12 cellular contexts compared by ENCODE assay signal in genomic region chr3:185420762-185421161, GRCh38. TPM values are rescaled to one million over a fixed set of nuclear protein-coding genes. Genes with fewer than 3 reads are reported as not detected.
A peak's percentile ranks its signal among the peaks of the same experiment; 100 is the strongest.
DNase-seq lines count a peak whose midpoint lies in the region; ATAC-seq, FAIRE-seq and TF ChIP-seq lines count a peak whose summit lies in the region.
"Had no signal": no experiment of that assay in that cellular context is flagged by ENCODE, and none has a peak within 500 bp of the region (broad histone marks: within the 10 kb centered on the region; RNA-seq: fewer than 3 reads in every experiment).

No MANE protein-coding gene starts in this region.

- no peak overlapping the region for H3K4me3 Mint-ChIP-seq in activated naive CD4-positive, alpha-beta T cell treated with anti-CD3 and anti-CD28 coated beads for 36 hours
- H3K4me3 Mint-ChIP-seq: activated CD4-positive, alpha-beta T cell treated with anti-CD3 and anti-CD28 coated beads, Interleukin-2, amount 10 ng/mL, durations not matched to agents 7 days and 5 days; neural progenitor cell had no signal

- no peaks in the 10 kb centered on the region for H3K79me2 ChIP-seq in K562 (ENCODE audit: control insufficient read depth, insufficient read depth, low read length)

- no peaks in the 10 kb centered on the region for H3K36me3 Mint-ChIP-seq in activated naive CD4-positive, alpha-beta T cell treated with anti-CD3 and anti-CD28 coated beads for 36 hours (ENCODE audit: low read depth)
- H3K36me3 Mint-ChIP-seq: neural progenitor cell had no signal

- TF ChIP-seq EP300 in K562 (IDR thresholded peaks at IDR 0.05; ENCODE audit: low read length), result no peak

- no peak overlapping the region for H2AFZ ChIP-seq in K562 (ENCODE audit: low read depth, low read length)
- H2AFZ ChIP-seq: neural progenitor cell had no signal

- no peaks in the 10 kb centered on the region for H3K9me3 Mint-ChIP-seq in activated naive CD4-positive, alpha-beta T cell treated with anti-CD3 and anti-CD28 coated beads for 36 hours
- H3K9me3 Mint-ChIP-seq: activated CD4-positive, alpha-beta T cell treated with anti-CD3 and anti-CD28 coated beads, Interleukin-2, amount 10 ng/mL, durations not matched to agents 7 days and 5 days; neural progenitor cell had no signal

- in situ Hi-C loops in K562 (cut with MboI), result no loop called here

- no peak overlapping the region for H3K4me2 ChIP-seq in K562 (ENCODE audit: insufficient read depth, low read length)
- H3K4me2 ChIP-seq: neural progenitor cell had no signal

- POLR2A ChIA-PET in K562 (lab: Yijun Ruan, JAX), result interaction anchor here (0.6 kb wide), 1 partner anchor 832 kb away, joined by 3 read pairs; no protein-coding TSS in a partner anchor

- H3K4me1 Mint-ChIP-seq in activated naive CD4-positive, alpha-beta T cell treated with anti-CD3 and anti-CD28 coated beads for 36 hours (ENCODE audit: low read depth), result no peaks in the 10 kb centered on the region
- H3K4me1 Mint-ChIP-seq: activated CD4-positive, alpha-beta T cell treated with anti-CD3 and anti-CD28 coated beads, Interleukin-2, amount 10 ng/mL, durations not matched to agents 7 days and 5 days had no signal

- H4K20me1 ChIP-seq in K562 (replicated peaks; ENCODE audit: control insufficient read depth, insufficient read depth, low read length), result no peaks in the 10 kb centered on the region

- H3K27ac ChIP-seq in K562 (ENCODE audit: extremely low read depth, low read depth, low read length) (no peak overlapping the region), pancreas (peak overlapping the region in 3 of 4 donors; percentile 33 to 76 (median 39))
- H3K27ac ChIP-seq: adrenal gland, neural progenitor cell had no signal

- TF ChIP-seq POLR2A in GM12891 (IDR thresholded peaks at IDR 0.05; ENCODE audit: low read depth, low read length) (no peak), K562 (conservative IDR thresholded peaks at IDR 0.05) (no peak)

- H3K4me1 ChIP-seq in K562 (replicated peaks in 1 of 2; ENCODE audit: control insufficient read depth in 2 of 2, insufficient read depth in 2 of 2, low read length in 2 of 2) (peaks cover 0 to 6% of the 10 kb centered on the region in 2 experiments; a peak in 4 of 5 replicates), pancreas (peaks cover 14 to 34% (median 16%) of the 10 kb centered on the region in 3 donors)
- H3K4me1 ChIP-seq: neural progenitor cell had no signal

- H3K27ac Mint-ChIP-seq in activated naive CD4-positive, alpha-beta T cell treated with anti-CD3 and anti-CD28 coated beads for 36 hours, result no peak overlapping the region
- H3K27ac Mint-ChIP-seq: activated CD4-positive, alpha-beta T cell treated with anti-CD3 and anti-CD28 coated beads, Interleukin-2, amount 10 ng/mL, durations not matched to agents 7 days and 5 days; neural progenitor cell had no signal

- no peaks in the 10 kb centered on the region for H3K9me1 ChIP-seq in K562 (ENCODE audit: control insufficient read depth, insufficient read depth, low read length)

- BruUV-seq in K562 (replicated peaks; lab: Mats Ljungman, UMichigan), result no TSS peak

- intact Hi-C loops in K562 (cut with micrococcal nuclease) (no loop called here), pancreas (cut with DNase I) (no loop called here)
- intact Hi-C loops in activated naive CD4-positive, alpha-beta T cell treated with anti-CD3 and anti-CD28 coated beads for 36 hours (cut with micrococcal nuclease), result no loop called here

- H3K27me3 ChIP-seq in K562 (ENCODE audit: control insufficient read depth in 2 of 2, insufficient read depth in 2 of 2, low read length in 2 of 2), result peaks cover 0 to 7% of the 10 kb centered on the region in 2 experiments; a peak in 3 of 5 replicates
- H3K27me3 ChIP-seq in pancreas, result no peaks in the 10 kb centered on the region
- H3K27me3 ChIP-seq: adrenal gland, neural progenitor cell had no signal

- H3K4me3 ChIP-seq in K562, result no peak overlapping the region
- H3K4me3 ChIP-seq in pancreas, result no peak overlapping the region
- H3K4me3 ChIP-seq: adrenal gland, neural progenitor cell had no signal

- ATAC-seq in K562 (no peak), pancreas (peak; percentile 92 to 96 (median 94)), GM21529 (IDR thresholded peaks at IDR 0.05; ENCODE audit: unreplicated experiment) (no peak), GM18498 (IDR thresholded peaks at IDR 0.05; ENCODE audit: unreplicated experiment) (no peak)

- TF ChIP-seq CTCF in K562 (IDR thresholded peaks at IDR 0.05 in 2 of 3, conservative IDR thresholded peaks at IDR 0.05 in 1 of 3; ENCODE audit: insufficient read depth in 2 of 3, low read depth in 1 of 3, low read length in 3 of 3) (no peak), pancreas (IDR thresholded peaks at IDR 0.05) (no peak)

- FAIRE-seq in GM12891 (lab: Jason Lieb, UNC), result no peak
- no peak for FAIRE-seq in K562 (lab: Jason Lieb, UNC)
- FAIRE-seq in pancreas (lab: Jason Lieb, UNC), result no peak

- TF ChIP-seq RAD21 in K562 (CRISPR knock-in tag; conservative IDR thresholded peaks at IDR 0.05 in 1 of 2, IDR thresholded peaks at IDR 0.05 in 1 of 2), result no peak

- H3K27me3 Mint-ChIP-seq in activated naive CD4-positive, alpha-beta T cell treated with anti-CD3 and anti-CD28 coated beads for 36 hours (ENCODE audit: low read depth), result peaks cover 4% of the 10 kb centered on the region

- DNase-seq in GM12891 (ENCODE audit: insufficient read length, low spot score) (no peak), NCI-H2081 (lab: John Stamatoyannopoulos, UW) (peak; percentile 86 to 94), K562 (ENCODE audit: extremely low read depth in 1 of 4, low spot score in 3 of 4) (no peak), pancreas (peak; percentile 52 to 85 (median 79)), NCI-H748 treated with DMSO at 0.1 percent for 48 hours (lab: John Stamatoyannopoulos, UW) (no peak)
- DNase-seq in activated naive CD4-positive, alpha-beta T cell treated with anti-CD3 and anti-CD28 coated beads for 36 hours, result no peak
- DNase-seq: activated CD4-positive, alpha-beta T cell treated with anti-CD3 and anti-CD28 coated beads, Interleukin-2, amount 10 ng/mL, durations not matched to agents 7 days and 5 days; SIG-M5 had no signal

- no peaks in the 10 kb centered on the region for H3K36me3 ChIP-seq in K562 (ENCODE audit: control insufficient read depth, insufficient read depth, low read length)
- H3K36me3 ChIP-seq in pancreas, result no peaks in the 10 kb centered on the region
- H3K36me3 ChIP-seq: adrenal gland, neural progenitor cell had no signal

- 46% methylated on average over 4 of the region's 5 CpGs for WGBS in K562 (ENCODE audit: insufficient coverage, low coverage, missing lambda C conversion rate)
- 27 to 53% methylated on average over 5 of the region's 5 CpGs for WGBS in pancreas, 2 donors

- H3K9me3 ChIP-seq in K562 (replicated peaks; ENCODE audit: control insufficient read depth, insufficient read depth, low read depth, low read length) (no peaks in the 10 kb centered on the region), pancreas (no peaks in the 10 kb centered on the region)
- H3K9me3 ChIP-seq: adrenal gland had no signal

- CTCF ChIA-PET in K562 (lab: Yijun Ruan, JAX; ENCODE audit: low intra/inter-chr PET ratio), result no interaction called here
- CTCF ChIA-PET in activated naive CD4-positive, alpha-beta T cell treated with anti-CD3 and anti-CD28 coated beads for 36 hours (lab: Charles Lee), result no interaction called here

- no peak overlapping the region for H3K9ac ChIP-seq in K562 (ENCODE audit: insufficient read depth in 1 of 2, low read depth in 2 of 2, low read length in 2 of 2)
- H3K9ac ChIP-seq: neural progenitor cell had no signal

TF ChIP-seq in GM12891, 5 proteins besides CTCF, POLR2A, EP300 and RAD21:
- TF ChIP-seq POLR2AphosphoS5 (IDR thresholded peaks at IDR 0.05; ENCODE audit: low read depth, low read length), result no peak
- TF ChIP-seq SPI1 (IDR thresholded peaks at IDR 0.05; ENCODE audit: low read depth, low read length), result peak; percentile 63

TF ChIP-seq in K562, 482 proteins besides CTCF, POLR2A, EP300 and RAD21:
- TF ChIP-seq SPI1 (IDR thresholded peaks at IDR 0.05; ENCODE audit: borderline replicate concordance, low read depth, low read length) (0 out of 2 replicates have a peak, but pooled peaks have one; percentile 14), NFIC (IDR thresholded peaks at IDR 0.05) (0 out of 2 replicates have a peak, but pooled peaks have one; percentile 4), CHD1 (IDR thresholded peaks at IDR 0.05; ENCODE audit: low read length) (no peak), CSDE1 (IDR thresholded peaks at IDR 0.05) (no peak)

RNA-seq across cellular contexts. Expression of gene MAP3K13, which starts 57.8 kb away (rescaled TPM):
- 11.1 TPM for polyA plus RNA-seq in GM12891 (2012; ENCODE audit: low read depth, missing spikeins)
- 1.4 and 2.4 TPM in 2 replicates for total RNA-seq in K562 (2011; cell fraction: chromatin; rRNA removed; ENCODE audit: low replicate concordance)
- 0.33 and 0.53 TPM in 2 replicates for total RNA-seq in K562 (2011; cell fraction: nucleolus; rRNA removed)
- total RNA-seq in K562 (2011; cell fraction: nucleoplasm; rRNA removed), result 0.44 and 0.92 TPM in 2 replicates
- not detected in 2 replicates for total RNA-seq in K562 (2014; rRNA removed)
- total RNA-seq in K562 (2014; rRNA removed; fragmentation: Illumina TruSeq; extraction: Trizol), result 0.03 and 0.15 TPM in 2 replicates
- total RNA-seq in K562 (2015; rRNA removed; fragmentation: Illumina TruSeq; extraction: Trizol), result 0.04 TPM in 1 of 2 replicates, not detected in the other
- total RNA-seq in K562 (2021), result 0.20 and 0.98 TPM in 2 replicates
- polyA plus RNA-seq in K562 (2011; rRNA removed), result 0.14 and 0.32 TPM in 2 replicates
- 0.06 and 0.40 TPM in 2 replicates for polyA plus RNA-seq in K562 (2011; cell fraction: cytosol; rRNA removed)
- 0.09 and 0.48 TPM in 2 replicates for polyA plus RNA-seq in K562 (2011; cell fraction: nucleus; rRNA removed)
- polyA plus RNA-seq in K562 (2012), result 0.25 and 0.69 TPM in 2 replicates
- polyA plus RNA-seq in K562 (2014; fragmentation: Illumina TruSeq; extraction: Trizol), result 0.13 TPM in 1 of 2 replicates, not detected in the other
- polyA plus RNA-seq in K562 (2014; fragmentation: Nextera tagmentation; extraction: Ambion mirVana), result under 1 TPM; 0.13 to 0.20 TPM
- not detected in 2 replicates for polyA plus RNA-seq in K562 (2014; rRNA removed)
- polyA minus RNA-seq in K562 (2011; rRNA and poly(A)+ RNA removed), result 5.0 and 5.3 TPM in 2 replicates
- polyA minus RNA-seq in K562 (2011; cell fraction: cytosol; rRNA and poly(A)+ RNA removed), result 0.91 and 1.3 TPM in 2 replicates
- 0.67 and 0.78 TPM in 2 replicates for polyA minus RNA-seq in K562 (2011; cell fraction: nucleus; rRNA and poly(A)+ RNA removed)
- total RNA-seq in pancreas, result 10 to 100 TPM; 17.5 to 43.1 (median 24.0) TPM
- 10 to 100 TPM; 17.2 to 22.8 TPM for polyA plus RNA-seq in pancreas
- 10 to 100 TPM; 11.5 to 13.3 TPM for total RNA-seq in activated naive CD4-positive, alpha-beta T cell treated with anti-CD3 and anti-CD28 coated beads for 36 hours

Comparison
In these comparisons a context has a peak if more than half of its experiments do, and no peak if none do; other contexts are left out.
1. DNase-seq: peak in NCI-H2081 (2 of 2) and pancreas (6 of 6); none in GM12891 (single experiment), K562 (0 of 4), NCI-H748 treated with DMSO at 0.1 percent for 48 hours (single experiment) and activated naive CD4-positive, alpha-beta T cell treated with anti-CD3 and anti-CD28 coated beads for 36 hours (single experiment).
2. ATAC-seq: peak in pancreas (4 of 4); none in K562 (single experiment), GM21529 (single experiment) and GM18498 (single experiment).